17 cellular contexts compared by ENCODE assay signal in genomic region chr12:104115587-104115975, GRCh38. TPM values are rescaled to one million over a fixed set of nuclear protein-coding genes. Genes with fewer than 3 reads are reported as not detected.
DNase-seq lines count a peak whose midpoint lies in the region; ATAC-seq lines count a peak whose summit lies in the region.
"Had no signal": no experiment of that assay in that cellular context is flagged by ENCODE, and none has a peak within 500 bp of the region (broad histone marks: within the 10 kb centered on the region; RNA-seq: fewer than 3 reads in every experiment).

No MANE protein-coding gene starts in this region.

- H3K27ac Mint-ChIP-seq in activated naive CD8-positive, alpha-beta T cell, result peak overlapping the region; percentile 36
- H3K27ac Mint-ChIP-seq in activated naive CD8-positive, alpha-beta T cell treated with anti-CD3 and anti-CD28 coated beads for 36 hours, result no peak overlapping the region
- peak overlapping the region; percentile 10 for H3K27ac Mint-ChIP-seq in stimulated activated effector memory CD8-positive, alpha-beta T cell treated with anti-CD3 and anti-CD28 coated beads, Interleukin-12 subunit alpha, Interleukin-12 subunit beta, amount 100 ng/mL, for 72 hours
- H3K27ac Mint-ChIP-seq: memory B cell; stimulated activated naive CD8-positive, alpha-beta T cell treated with anti-CD3 and anti-CD28 coated beads, Interleukin-15, Interleukin-2, amounts not matched to agents 100 ng/mL and 50 ng/mL, for 24 hours; T-helper 1 cell treated with Interleukin-12 subunit alpha and Interleukin-12 subunit beta and Interleukin-4 antibody, amounts not matched to agents 30 μg/mL and 1 μg/mL, for 36 hours had no signal

- H3K4me3 Mint-ChIP-seq in activated naive CD8-positive, alpha-beta T cell, result no peak overlapping the region
- H3K4me3 Mint-ChIP-seq in activated naive CD8-positive, alpha-beta T cell treated with anti-CD3 and anti-CD28 coated beads for 36 hours, result no peak overlapping the region
- no peak overlapping the region for H3K4me3 Mint-ChIP-seq in stimulated activated effector memory CD8-positive, alpha-beta T cell treated with anti-CD3 and anti-CD28 coated beads, Interleukin-12 subunit alpha, Interleukin-12 subunit beta, amount 100 ng/mL, for 72 hours
- H3K4me3 Mint-ChIP-seq: memory B cell; stimulated activated naive CD8-positive, alpha-beta T cell treated with anti-CD3 and anti-CD28 coated beads, Interleukin-15, Interleukin-2, amounts not matched to agents 100 ng/mL and 50 ng/mL, for 24 hours; T-helper 1 cell treated with Interleukin-12 subunit alpha and Interleukin-12 subunit beta and Interleukin-4 antibody, amounts not matched to agents 30 μg/mL and 1 μg/mL, for 36 hours had no signal

- ATAC-seq in stimulated activated effector memory CD8-positive, alpha-beta T cell treated with anti-CD3 and anti-CD28 coated beads, Interleukin-12 subunit alpha, Interleukin-12 subunit beta, amount 100 ng/mL, for 72 hours, result no peak
- ATAC-seq in HG03280 (IDR thresholded peaks at IDR 0.05; ENCODE audit: unreplicated experiment), result no peak

- H3K27me3 Mint-ChIP-seq in activated naive CD8-positive, alpha-beta T cell, result no peaks in the 10 kb centered on the region
- no peaks in the 10 kb centered on the region for H3K27me3 Mint-ChIP-seq in activated naive CD8-positive, alpha-beta T cell treated with anti-CD3 and anti-CD28 coated beads for 36 hours
- H3K27me3 Mint-ChIP-seq: memory B cell; stimulated activated naive CD8-positive, alpha-beta T cell treated with anti-CD3 and anti-CD28 coated beads, Interleukin-15, Interleukin-2, amounts not matched to agents 100 ng/mL and 50 ng/mL, for 24 hours had no signal

- H3K36me3 Mint-ChIP-seq in activated naive CD8-positive, alpha-beta T cell, result peaks cover 4% of the 10 kb centered on the region
- peaks cover 3% of the 10 kb centered on the region for H3K36me3 Mint-ChIP-seq in activated naive CD8-positive, alpha-beta T cell treated with anti-CD3 and anti-CD28 coated beads for 36 hours
- H3K36me3 Mint-ChIP-seq in stimulated activated effector memory CD8-positive, alpha-beta T cell treated with anti-CD3 and anti-CD28 coated beads, Interleukin-12 subunit alpha, Interleukin-12 subunit beta, amount 100 ng/mL, for 72 hours, result peaks cover 55% of the 10 kb centered on the region

- no peak for DNase-seq in activated naive CD8-positive, alpha-beta T cell treated with anti-CD3 and anti-CD28 coated beads for 36 hours
- DNase-seq in NCI-H524 (lab: John Stamatoyannopoulos, UW) (peak; percentile 33 to 68), fibroblast of gingiva (ENCODE audit: low read depth) (peak; percentile 37), NCI-H2227 treated with DMSO at 0.1 percent for 48 hours (lab: John Stamatoyannopoulos, UW) (no peak), glomerular visceral epithelial cell (ENCODE audit: extremely low spot score) (no peak)
- DNase-seq in stimulated activated effector memory CD8-positive, alpha-beta T cell treated with anti-CD3 and anti-CD28 coated beads, Interleukin-12 subunit alpha, Interleukin-12 subunit beta, amount 100 ng/mL, for 72 hours (ENCODE audit: low spot score in 2 of 2), result no peak
- DNase-seq: activated effector memory CD4-positive, alpha-beta T cell treated with anti-CD3 and anti-CD28 coated beads, Interleukin-2, amount 50 U/mL, for 16 hours; cortex of kidney; head of caudate nucleus; NCI-H1436; NCI-H226; SIG-M5 had no signal

- peaks cover 2% of the 10 kb centered on the region for H3K4me1 Mint-ChIP-seq in activated naive CD8-positive, alpha-beta T cell (ENCODE audit: low read depth)
- peaks cover 6% of the 10 kb centered on the region for H3K4me1 Mint-ChIP-seq in activated naive CD8-positive, alpha-beta T cell treated with anti-CD3 and anti-CD28 coated beads for 36 hours
- peaks cover 11% of the 10 kb centered on the region for H3K4me1 Mint-ChIP-seq in stimulated activated effector memory CD8-positive, alpha-beta T cell treated with anti-CD3 and anti-CD28 coated beads, Interleukin-12 subunit alpha, Interleukin-12 subunit beta, amount 100 ng/mL, for 72 hours

- no peaks in the 10 kb centered on the region for H3K9me3 Mint-ChIP-seq in activated naive CD8-positive, alpha-beta T cell (ENCODE audit: low read depth)
- no peaks in the 10 kb centered on the region for H3K9me3 Mint-ChIP-seq in activated naive CD8-positive, alpha-beta T cell treated with anti-CD3 and anti-CD28 coated beads for 36 hours
- no peaks in the 10 kb centered on the region for H3K9me3 Mint-ChIP-seq in stimulated activated effector memory CD8-positive, alpha-beta T cell treated with anti-CD3 and anti-CD28 coated beads, Interleukin-12 subunit alpha, Interleukin-12 subunit beta, amount 100 ng/mL, for 72 hours
- H3K9me3 Mint-ChIP-seq: memory B cell; stimulated activated naive CD8-positive, alpha-beta T cell treated with anti-CD3 and anti-CD28 coated beads, Interleukin-15, Interleukin-2, amounts not matched to agents 100 ng/mL and 50 ng/mL, for 24 hours; T-helper 1 cell treated with Interleukin-12 subunit alpha and Interleukin-12 subunit beta and Interleukin-4 antibody, amounts not matched to agents 30 μg/mL and 1 μg/mL, for 36 hours had no signal

RNA-seq across cellular contexts. Expression of gene NFYB, which starts 22.4 kb away (rescaled TPM):
- total RNA-seq in activated naive CD8-positive, alpha-beta T cell treated with anti-CD3 and anti-CD28 coated beads for 36 hours, result 10 to 100 TPM; 30.6 to 32.3 TPM

RNA-seq across cellular contexts. Expression of gene HCFC2, which starts 51.2 kb away (rescaled TPM):
- 1 to 10 TPM; 7.6 to 8.0 TPM for total RNA-seq in activated naive CD8-positive, alpha-beta T cell treated with anti-CD3 and anti-CD28 coated beads for 36 hours

Comparison
In these comparisons a context has a peak if more than half of its experiments do, and no peak if none do; other contexts are left out.
1. DNase-seq: peak in NCI-H524 (2 of 2) and fibroblast of gingiva (single experiment); none in activated naive CD8-positive, alpha-beta T cell treated with anti-CD3 and anti-CD28 coated beads for 36 hours (single experiment), stimulated activated effector memory CD8-positive, alpha-beta T cell treated with anti-CD3 and anti-CD28 coated beads, Interleukin-12 subunit alpha, Interleukin-12 subunit beta, amount 100 ng/mL, for 72 hours (0 of 2), NCI-H2227 treated with DMSO at 0.1 percent for 48 hours (single experiment) and glomerular visceral epithelial cell (single experiment).